Comparison of ENCODE assay signal across 17 cellular contexts in the genomic region with DNA sequence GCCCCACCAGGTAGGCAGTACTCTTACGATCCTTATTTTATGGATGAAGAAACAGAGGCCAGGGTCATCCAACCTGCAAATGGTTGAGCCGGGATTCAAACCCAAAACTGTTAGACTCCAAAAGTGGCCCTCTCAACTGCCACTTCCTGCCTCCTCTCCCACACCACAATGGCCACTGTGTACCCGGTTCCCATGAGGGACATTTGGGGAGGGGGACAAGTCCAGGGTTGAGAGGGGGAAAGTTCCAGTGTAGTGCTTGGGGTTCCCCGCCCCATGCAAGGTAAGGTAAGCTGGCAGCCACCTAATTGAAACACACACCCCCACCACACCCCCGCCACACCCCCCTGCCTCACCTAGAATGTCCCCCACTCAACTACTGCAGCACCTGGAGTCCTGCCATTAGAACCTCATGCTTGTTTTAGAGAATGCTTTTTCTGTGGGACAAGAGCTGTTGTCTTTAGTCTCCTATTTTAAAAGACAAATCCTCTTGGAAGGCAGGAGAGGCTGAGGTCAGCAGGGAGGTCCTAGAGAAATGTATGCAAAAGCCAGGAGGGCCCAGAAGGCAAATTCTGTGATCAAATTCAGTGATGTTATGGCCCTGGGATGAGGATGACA.
DNase-seq lines count a peak whose midpoint lies in the region; ATAC-seq and TF ChIP-seq lines count a peak whose summit lies in the region.
"Had no signal": no experiment of that assay in that cellular context is flagged by ENCODE, and none has a peak within 500 bp of the region (broad histone marks: within the 10 kb centered on the region; RNA-seq: fewer than 3 reads in every experiment).

No MANE protein-coding gene starts in this region.

- H3K27me3 ChIP-seq in left ventricle myocardium inferior (ENCODE audit: low read depth) (no peaks in the 10 kb centered on the region), hepatocyte (no peaks in the 10 kb centered on the region), gastrocnemius medialis (no peaks in the 10 kb centered on the region)
- H3K27me3 ChIP-seq: upper lobe of right lung had no signal

- H2AFZ ChIP-seq in hepatocyte: no peak overlapping the region
- H2AFZ ChIP-seq: PC-9 had no signal

- H3K4me2 ChIP-seq in hepatocyte: no peak overlapping the region
- H3K4me2 ChIP-seq: PC-9 had no signal

- H3K36me3 Mint-ChIP-seq in activated CD4-positive, alpha-beta T cell treated with anti-CD3 and anti-CD28 coated beads for 36 hours (ENCODE audit: low read depth): no peaks in the 10 kb centered on the region
- H3K36me3 Mint-ChIP-seq in activated naive CD8-positive, alpha-beta T cell treated with anti-CD3 and anti-CD28 coated beads for 36 hours: no peaks in the 10 kb centered on the region
- H3K36me3 Mint-ChIP-seq: CD4-positive, CD25-positive, alpha-beta regulatory T cell had no signal

- 94% methylated on average over 3 of the region's 5 CpGs for WGBS in hepatocyte (ENCODE audit: low lambda C conversion rate, missing lambda C conversion rate)

- H4K20me1 ChIP-seq in hepatocyte (ENCODE audit: insufficient read depth, poor library complexity, severe bottlenecking): no peaks in the 10 kb centered on the region

- no peak overlapping the region for H3K4me3 ChIP-seq in left ventricle myocardium inferior
- H3K4me3 ChIP-seq in hepatocyte: no peak overlapping the region
- no peak overlapping the region for H3K4me3 ChIP-seq in gastrocnemius medialis
- H3K4me3 ChIP-seq: PC-9, upper lobe of right lung had no signal

- no peaks in the 10 kb centered on the region for H3K9me3 Mint-ChIP-seq in activated CD4-positive, alpha-beta T cell treated with anti-CD3 and anti-CD28 coated beads for 36 hours (ENCODE audit: low read depth)
- H3K9me3 Mint-ChIP-seq in activated naive CD8-positive, alpha-beta T cell treated with anti-CD3 and anti-CD28 coated beads for 36 hours: no peaks in the 10 kb centered on the region
- H3K9me3 Mint-ChIP-seq: activated CD4-positive, alpha-beta memory T cell treated with anti-CD3 and anti-CD28 coated beads, Interleukin-2, amount 10 ng/mL, durations not matched to agents 7 days and 5 days; CD4-positive, CD25-positive, alpha-beta regulatory T cell had no signal

- ATAC-seq in Right ventricle myocardium superior (ENCODE audit: poor library complexity) (no peak), gastrocnemius medialis (no peak), GM19023 (IDR thresholded peaks at IDR 0.05; ENCODE audit: unreplicated experiment) (no peak)
- no peak for ATAC-seq in activated CD4-positive, alpha-beta T cell treated with anti-CD3 and anti-CD28 coated beads for 36 hours
- ATAC-seq: upper lobe of right lung had no signal

- CTCF ChIA-PET in activated CD4-positive, alpha-beta T cell treated with anti-CD3 and anti-CD28 coated beads for 36 hours (lab: Charles Lee): interaction anchor here (0.8 kb wide), 1 partner anchor 35 kb away, joined by 3 read pairs; no protein-coding TSS in a partner anchor

- POLR2A ChIA-PET in activated CD4-positive, alpha-beta T cell treated with anti-CD3 and anti-CD28 coated beads for 36 hours (lab: Charles Lee): interaction anchor here (0.6 kb wide), 1 partner anchor 91 kb away, joined by 3 read pairs; no protein-coding TSS in a partner anchor

- H3K27ac ChIP-seq in left ventricle myocardium inferior (replicated peaks) (peak overlapping the region; percentile 96), hepatocyte (peak overlapping the region; percentile 93), gastrocnemius medialis (peak overlapping the region; percentile 78 to 90 (median 86))
- H3K27ac ChIP-seq: PC-9 had no signal

- intact Hi-C loops in left ventricle myocardium inferior (cut with micrococcal nuclease) (no loop called here), Right ventricle myocardium superior (cut with DNase I) (no loop called here), gastrocnemius medialis (cut with DNase I; ENCODE audit: low total_unique reads) (no loop called here)
- intact Hi-C loops in activated CD4-positive, alpha-beta T cell treated with anti-CD3 and anti-CD28 coated beads for 36 hours (cut with DNase I, micrococcal nuclease): no loop called here

- H3K9me3 ChIP-seq in left ventricle myocardium inferior (replicated peaks) (no peaks in the 10 kb centered on the region), hepatocyte (ENCODE audit: low read depth) (no peaks in the 10 kb centered on the region), gastrocnemius medialis (no peaks in the 10 kb centered on the region)
- H3K9me3 ChIP-seq: upper lobe of right lung had no signal

- H3K9me2 ChIP-seq in hepatocyte (replicated peaks; ENCODE audit: insufficient read depth): no peaks in the 10 kb centered on the region

- TF ChIP-seq CTCF in left ventricle myocardium inferior (IDR thresholded peaks at IDR 0.05; ENCODE audit: borderline replicate concordance): no peak
- no peak for TF ChIP-seq CTCF in hepatocyte (IDR thresholded peaks at IDR 0.05; ENCODE audit: poor library complexity)
- TF ChIP-seq CTCF in gastrocnemius medialis (IDR thresholded peaks at IDR 0.05 in 4 of 5, conservative IDR thresholded peaks at IDR 0.05 in 1 of 5): no peak

- H3K36me3 ChIP-seq in left ventricle myocardium inferior (no peaks in the 10 kb centered on the region), hepatocyte (replicated peaks; ENCODE audit: insufficient read depth, low read depth) (no peaks in the 10 kb centered on the region), gastrocnemius medialis (no peaks in the 10 kb centered on the region)
- H3K36me3 ChIP-seq: upper lobe of right lung had no signal

- in situ Hi-C loops in gastrocnemius medialis (cut with MboI; ENCODE audit: low sequenced_read_pairs in 4 of 4): no loop called here

- DNase-seq in left ventricle myocardium inferior: no peak
- DNase-seq in Right ventricle myocardium superior: no peak
- DNase-seq in hepatocyte (ENCODE audit: low spot score): no peak
- no peak for DNase-seq in gastrocnemius medialis
- no peak for DNase-seq in activated CD4-positive, alpha-beta T cell treated with anti-CD3 and anti-CD28 coated beads for 36 hours
- no peak for DNase-seq in activated naive CD8-positive, alpha-beta T cell treated with anti-CD3 and anti-CD28 coated beads for 36 hours
- no peak for DNase-seq in GM19238 (ENCODE audit: insufficient read length, low spot score)
- DNase-seq: ACHN; activated CD4-positive, alpha-beta memory T cell treated with anti-CD3 and anti-CD28 coated beads, Interleukin-2, amount 10 ng/mL, durations not matched to agents 7 days and 5 days; activated T-cell treated with anti-CD3 and anti-CD28 coated beads, Interleukin-2, amount 50 U/mL, for 48 hours; CD4-positive, CD25-positive, alpha-beta regulatory T cell; DMS79 treated with DMSO at 0.1 percent for 48 hours; PC-9; stimulated activated CD4-positive, alpha-beta T cell treated with anti-CD3 and anti-CD28 coated beads, Interleukin-4, amount 100 ng/mL, for 24 hours; stimulated activated CD8-positive, alpha-beta memory T cell treated with anti-CD3 and anti-CD28 coated beads, Interleukin-4, amount 100 ng/mL, for 48 hours; upper lobe of right lung had no signal

- H3K4me1 Mint-ChIP-seq in activated CD4-positive, alpha-beta T cell treated with anti-CD3 and anti-CD28 coated beads for 36 hours: peaks cover 6% of the 10 kb centered on the region
- peaks cover 9% of the 10 kb centered on the region for H3K4me1 Mint-ChIP-seq in activated naive CD8-positive, alpha-beta T cell treated with anti-CD3 and anti-CD28 coated beads for 36 hours
- H3K4me1 Mint-ChIP-seq: activated CD4-positive, alpha-beta memory T cell treated with anti-CD3 and anti-CD28 coated beads, Interleukin-2, amount 10 ng/mL, durations not matched to agents 7 days and 5 days had no signal

- H3K4me3 Mint-ChIP-seq in activated CD4-positive, alpha-beta T cell treated with anti-CD3 and anti-CD28 coated beads for 36 hours: no peak overlapping the region
- H3K4me3 Mint-ChIP-seq in activated naive CD8-positive, alpha-beta T cell treated with anti-CD3 and anti-CD28 coated beads for 36 hours: no peak overlapping the region
- H3K4me3 Mint-ChIP-seq: activated CD4-positive, alpha-beta memory T cell treated with anti-CD3 and anti-CD28 coated beads, Interleukin-2, amount 10 ng/mL, durations not matched to agents 7 days and 5 days; CD4-positive, CD25-positive, alpha-beta regulatory T cell had no signal

- H3K27me3 Mint-ChIP-seq in activated CD4-positive, alpha-beta T cell treated with anti-CD3 and anti-CD28 coated beads for 36 hours: no peaks in the 10 kb centered on the region
- no peaks in the 10 kb centered on the region for H3K27me3 Mint-ChIP-seq in activated naive CD8-positive, alpha-beta T cell treated with anti-CD3 and anti-CD28 coated beads for 36 hours
- H3K27me3 Mint-ChIP-seq: activated CD4-positive, alpha-beta memory T cell treated with anti-CD3 and anti-CD28 coated beads, Interleukin-2, amount 10 ng/mL, durations not matched to agents 7 days and 5 days; CD4-positive, CD25-positive, alpha-beta regulatory T cell had no signal

- TF ChIP-seq POLR2A in gastrocnemius medialis (IDR thresholded peaks at IDR 0.05): no peak

- no peak overlapping the region for H3K27ac Mint-ChIP-seq in activated CD4-positive, alpha-beta T cell treated with anti-CD3 and anti-CD28 coated beads for 36 hours
- no peak overlapping the region for H3K27ac Mint-ChIP-seq in activated naive CD8-positive, alpha-beta T cell treated with anti-CD3 and anti-CD28 coated beads for 36 hours
- H3K27ac Mint-ChIP-seq: activated CD4-positive, alpha-beta memory T cell treated with anti-CD3 and anti-CD28 coated beads, Interleukin-2, amount 10 ng/mL, durations not matched to agents 7 days and 5 days had no signal

- H3K79me2 ChIP-seq in hepatocyte: no peaks in the 10 kb centered on the region

- H3K4me1 ChIP-seq in left ventricle myocardium inferior (peaks cover 83% of the 10 kb centered on the region), hepatocyte (ENCODE audit: insufficient read depth) (peaks cover 51% of the 10 kb centered on the region), gastrocnemius medialis (peaks cover 42 to 56% of the 10 kb centered on the region in 2 donors)
